In the genomic region with DNA sequence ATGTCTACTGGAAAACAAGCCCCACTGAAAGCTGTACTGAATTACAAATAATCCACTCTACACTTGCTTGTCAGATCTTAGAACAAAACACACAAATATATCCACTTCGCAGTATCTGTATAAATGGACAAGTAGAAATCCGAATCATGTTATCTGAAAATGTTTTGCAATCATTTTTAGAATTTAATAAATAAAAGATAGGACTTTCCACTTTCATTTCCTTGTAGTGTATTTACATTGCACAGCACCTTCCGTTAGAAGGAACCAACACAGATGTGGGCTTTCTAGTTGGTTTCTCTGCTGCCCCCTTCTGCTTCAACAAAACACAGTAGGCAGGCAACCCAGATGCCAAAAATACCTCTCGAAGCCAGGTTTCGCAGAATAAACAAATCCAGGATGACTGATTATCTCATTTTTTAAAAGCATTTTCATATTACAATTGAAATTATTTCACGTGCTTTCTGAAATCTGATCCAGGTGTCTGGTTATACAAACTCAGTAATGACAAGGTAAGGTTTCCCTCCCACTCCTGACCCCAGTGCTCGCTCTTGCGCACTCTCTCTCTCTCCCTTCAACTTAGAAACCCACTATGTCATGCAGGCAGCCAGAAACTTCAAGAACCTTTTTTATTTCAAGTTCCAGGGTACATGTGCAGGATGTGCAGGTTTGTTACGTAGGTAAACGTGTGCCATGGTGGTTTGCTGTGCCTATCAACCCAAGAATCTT, we compare ENCODE assay signal across 8 cellular contexts.
DNase-seq lines count a peak whose midpoint lies in the region; ATAC-seq, FAIRE-seq and TF ChIP-seq lines count a peak whose summit lies in the region.

No MANE protein-coding gene starts in this region.

- intact Hi-C loops in transverse colon (cut with DNase I; ENCODE audit: low total_unique reads) = no loop called here

- TF ChIP-seq CTCF in AG09309 (IDR thresholded peaks at IDR 0.05; ENCODE audit: control insufficient read depth, insufficient read depth, low read depth, low read length, missing control alignments) (peak; percentile 69), bronchial epithelial cell (IDR thresholded peaks at IDR 0.05; ENCODE audit: insufficient read depth, low read length, severe bottlenecking) (peak; percentile 58), transverse colon (IDR thresholded peaks at IDR 0.05) (peak in 3 of 5 experiments; percentile 33 to 39 (median 35))

- TF ChIP-seq EP300 in transverse colon (IDR thresholded peaks at IDR 0.05; ENCODE audit: low read depth) = no peak

- WGBS in transverse colon (ENCODE audit: low coverage in 1 of 2), 2 donors = 42 to 45% methylated on average over 10 of the region's 10 CpGs

- H3K27ac ChIP-seq in transverse colon = no peak overlapping the region

- FAIRE-seq in bronchial epithelial cell (lab: Jason Lieb, UNC) = no peak

- H3K36me3 ChIP-seq in bronchial epithelial cell (ENCODE audit: control insufficient read depth, insufficient read depth, low read length) = no peaks in the 10 kb centered on the region
- H3K36me3 ChIP-seq in transverse colon = no peaks in the 10 kb centered on the region

- DNase-seq in AG09309 (ENCODE audit: low read depth) (no peak), NCI-H1436 (lab: John Stamatoyannopoulos, UW) (peak; percentile 60), T-helper 2 cell (peak in 4 of 5 experiments; percentile 1 to 93 (median 42)), bronchial epithelial cell (ENCODE audit: low read depth) (peak; percentile 67), left lobe of liver (ENCODE audit: low spot score) (no peak), transverse colon (peak; percentile 9)

- H3K27me3 ChIP-seq in bronchial epithelial cell (ENCODE audit: control insufficient read depth, insufficient read depth, low read length) = no peaks in the 10 kb centered on the region
- H3K27me3 ChIP-seq in transverse colon = no peaks in the 10 kb centered on the region

- TF ChIP-seq POLR2A in transverse colon (IDR thresholded peaks at IDR 0.05) = no peak

- in situ Hi-C loops in transverse colon (cut with MboI; ENCODE audit: low pct_ligation_motif_present in 1 of 4, low pct_unique_long_range_greater_than_20kb in 1 of 4, low sequenced_read_pairs in 3 of 4) = no loop called here

- H3K4me3 ChIP-seq in AG09309 (ENCODE audit: control insufficient read depth, low read depth, low read length) (no peak overlapping the region), bronchial epithelial cell (ENCODE audit: low read depth, low read length) (no peak overlapping the region), transverse colon (no peak overlapping the region)

- H3K9me3 ChIP-seq in transverse colon = no peaks in the 10 kb centered on the region

- ATAC-seq in GM18499 (IDR thresholded peaks at IDR 0.05; ENCODE audit: insufficient read depth, unreplicated experiment) (peak; percentile 68), HG02763 (IDR thresholded peaks at IDR 0.05; ENCODE audit: unreplicated experiment) (peak; percentile 82), left lobe of liver (peak; percentile 82)

- peaks cover 0 to 4% (median 0%) of the 10 kb centered on the region in 4 donors for H3K4me1 ChIP-seq in transverse colon

Comparison
In these comparisons a context has a peak if more than half of its experiments do, and no peak if none do; other contexts are left out.
1. DNase-seq: peak in NCI-H1436 (single experiment), T-helper 2 cell (4 of 5), bronchial epithelial cell (single experiment) and transverse colon (single experiment); none in AG09309 (single experiment) and left lobe of liver (single experiment).
2. Peak in every context shown above with its lines, with median percentiles within 50 percentile points of each other: CTCF ChIP-seq and ATAC-seq.